Comparison of ENCODE assay signal across 21 cellular contexts in genomic region chr10:9081988-9082387, GRCh38.
DNase-seq lines count a peak whose midpoint lies in the region; ATAC-seq and TF ChIP-seq lines count a peak whose summit lies in the region.
"Had no signal": no experiment of that assay in that cellular context is flagged by ENCODE, and none has a peak within 500 bp of the region (broad histone marks: within the 10 kb centered on the region; RNA-seq: fewer than 3 reads in every experiment).

No MANE protein-coding gene starts in this region.

- CTCF ChIA-PET in activated CD4-positive, alpha-beta memory T cell treated with anti-CD3 and anti-CD28 coated beads for 36 hours (lab: Charles Lee): interaction anchor here (0.6 to 0.7 kb wide), 2 partner anchors 24 to 53 kb away, joined by 3 read pairs; no protein-coding TSS in a partner anchor
- CTCF ChIA-PET in activated CD4-positive, alpha-beta memory T cell treated with anti-CD3 and anti-CD28 coated beads, Interleukin-2, amount 10 ng/mL, durations not matched to agents 7 days and 5 days (lab: Charles Lee): no interaction called here

- H3K4me2 ChIP-seq in H9 (ENCODE audit: insufficient read depth, insufficient read length, low read length): no peak overlapping the region
- H3K4me2 ChIP-seq: BLaER1 treated with 17β-estradiol and CSF1 and Interleukin-3, amounts not matched to agents 10 nM and 100 nM; KMS-11 had no signal

- no peak overlapping the region for H2BK120ac ChIP-seq in H9 (ENCODE audit: low read depth, low read length, poor library complexity, severe bottlenecking)

- H2AK5ac ChIP-seq in H9 (ENCODE audit: insufficient read length, low read length): no peak overlapping the region

- no peaks in the 10 kb centered on the region for H3K36me3 Mint-ChIP-seq in activated CD4-positive, alpha-beta memory T cell treated with anti-CD3 and anti-CD28 coated beads for 36 hours
- no peaks in the 10 kb centered on the region for H3K36me3 Mint-ChIP-seq in activated CD4-positive, alpha-beta memory T cell treated with anti-CD3 and anti-CD28 coated beads, Interleukin-2, amount 10 ng/mL, durations not matched to agents 7 days and 5 days (ENCODE audit: low read depth)
- H3K36me3 Mint-ChIP-seq in T-helper 2 cell treated with Interferon-gamma antibody and Interleukin-4, amounts not matched to agents 5 μg/mL and 100 μg/mL, for 36 hours (ENCODE audit: low read depth): no peaks in the 10 kb centered on the region
- peaks cover 8% of the 10 kb centered on the region for H3K36me3 Mint-ChIP-seq in activated naive CD8-positive, alpha-beta T cell
- H3K36me3 Mint-ChIP-seq in H9 (ENCODE audit: insufficient read depth in 1 of 3, low read depth in 3 of 3): no peaks in the 10 kb centered on the region
- H3K36me3 Mint-ChIP-seq: IgD-negative memory B cell had no signal

- H3K9ac ChIP-seq in H9 (ENCODE audit: extremely low read depth, insufficient read length, low read length): no peak overlapping the region
- H3K9ac ChIP-seq: BLaER1 treated with 17β-estradiol and CSF1 and Interleukin-3, amounts not matched to agents 10 nM and 100 nM; KMS-11 had no signal

- H3K4me1 Mint-ChIP-seq in activated CD4-positive, alpha-beta memory T cell treated with anti-CD3 and anti-CD28 coated beads for 36 hours (ENCODE audit: low read depth): peaks cover 22% of the 10 kb centered on the region
- H3K4me1 Mint-ChIP-seq in activated CD4-positive, alpha-beta memory T cell treated with anti-CD3 and anti-CD28 coated beads, Interleukin-2, amount 10 ng/mL, durations not matched to agents 7 days and 5 days: no peaks in the 10 kb centered on the region
- H3K4me1 Mint-ChIP-seq in T-helper 2 cell treated with Interferon-gamma antibody and Interleukin-4, amounts not matched to agents 5 μg/mL and 100 μg/mL, for 36 hours (ENCODE audit: low read depth): peaks cover 25% of the 10 kb centered on the region
- peaks cover 27% of the 10 kb centered on the region for H3K4me1 Mint-ChIP-seq in activated naive CD8-positive, alpha-beta T cell (ENCODE audit: low read depth)
- peaks cover 0 to 6% of the 10 kb centered on the region in 2 experiments; a peak in 2 of 4 replicates for H3K4me1 Mint-ChIP-seq in H9

- H3K27ac ChIP-seq in H9 (ENCODE audit: insufficient read length, low read depth, low read length) (no peak overlapping the region), substantia nigra (ENCODE audit: low read depth, low read length, poor library complexity, severe bottlenecking) (no peak overlapping the region)
- H3K27ac ChIP-seq: BLaER1 treated with 17β-estradiol and CSF1 and Interleukin-3, amounts not matched to agents 10 nM and 100 nM; HL-60; KMS-11; RWPE1 had no signal

- no peak overlapping the region for H3T11ph ChIP-seq in H9 (ENCODE audit: low read length)

- H3K27me3 Mint-ChIP-seq in activated CD4-positive, alpha-beta memory T cell treated with anti-CD3 and anti-CD28 coated beads for 36 hours: peaks cover 8% of the 10 kb centered on the region
- peaks cover 14% of the 10 kb centered on the region for H3K27me3 Mint-ChIP-seq in activated CD4-positive, alpha-beta memory T cell treated with anti-CD3 and anti-CD28 coated beads, Interleukin-2, amount 10 ng/mL, durations not matched to agents 7 days and 5 days
- no peaks in the 10 kb centered on the region for H3K27me3 Mint-ChIP-seq in T-helper 2 cell treated with Interferon-gamma antibody and Interleukin-4, amounts not matched to agents 5 μg/mL and 100 μg/mL, for 36 hours (ENCODE audit: low read depth)
- H3K27me3 Mint-ChIP-seq in activated naive CD8-positive, alpha-beta T cell: no peaks in the 10 kb centered on the region
- peaks cover 15% of the 10 kb centered on the region for H3K27me3 Mint-ChIP-seq in H9 (ENCODE audit: low read depth)
- H3K27me3 Mint-ChIP-seq: IgD-negative memory B cell had no signal

- no peaks in the 10 kb centered on the region for H3K4me1 ChIP-seq in H9 (ENCODE audit: insufficient read depth, low read length)
- H3K4me1 ChIP-seq: BLaER1 treated with 17β-estradiol and CSF1 and Interleukin-3, amounts not matched to agents 10 nM and 100 nM had no signal

- no peak overlapping the region for H3K18ac ChIP-seq in H9 (ENCODE audit: insufficient read length, low read depth, low read length)

- H3K27me3 ChIP-seq in H9 (ENCODE audit: insufficient read depth, low read length): no peaks in the 10 kb centered on the region
- H3K27me3 ChIP-seq: BLaER1 treated with 17β-estradiol and CSF1 and Interleukin-3, amounts not matched to agents 10 nM and 100 nM had no signal

- H3K23ac ChIP-seq in H9 (ENCODE audit: insufficient read length, low read depth, low read length): no peak overlapping the region

- H3K9me3 Mint-ChIP-seq in activated CD4-positive, alpha-beta memory T cell treated with anti-CD3 and anti-CD28 coated beads for 36 hours: peaks cover 7% of the 10 kb centered on the region
- no peaks in the 10 kb centered on the region for H3K9me3 Mint-ChIP-seq in activated CD4-positive, alpha-beta memory T cell treated with anti-CD3 and anti-CD28 coated beads, Interleukin-2, amount 10 ng/mL, durations not matched to agents 7 days and 5 days
- peaks cover 12% of the 10 kb centered on the region for H3K9me3 Mint-ChIP-seq in T-helper 2 cell treated with Interferon-gamma antibody and Interleukin-4, amounts not matched to agents 5 μg/mL and 100 μg/mL, for 36 hours
- H3K9me3 Mint-ChIP-seq in activated naive CD8-positive, alpha-beta T cell (ENCODE audit: low read depth): peaks cover 10% of the 10 kb centered on the region
- H3K9me3 Mint-ChIP-seq in H9: no peaks in the 10 kb centered on the region
- H3K9me3 Mint-ChIP-seq: CD4-positive, alpha-beta T cell had no signal

- H2BK5ac ChIP-seq in H9 (ENCODE audit: insufficient read length, low read length): no peak overlapping the region

- no peak overlapping the region for H3K14ac ChIP-seq in H9 (ENCODE audit: insufficient read depth, low read length)

- H3K27ac Mint-ChIP-seq in activated CD4-positive, alpha-beta memory T cell treated with anti-CD3 and anti-CD28 coated beads for 36 hours: peak overlapping the region; percentile 6
- H3K27ac Mint-ChIP-seq in activated CD4-positive, alpha-beta memory T cell treated with anti-CD3 and anti-CD28 coated beads, Interleukin-2, amount 10 ng/mL, durations not matched to agents 7 days and 5 days: no peak overlapping the region
- H3K27ac Mint-ChIP-seq in T-helper 2 cell treated with Interferon-gamma antibody and Interleukin-4, amounts not matched to agents 5 μg/mL and 100 μg/mL, for 36 hours: peak overlapping the region; percentile 1
- H3K27ac Mint-ChIP-seq in activated naive CD8-positive, alpha-beta T cell: peak overlapping the region; percentile 90
- no peak overlapping the region for H3K27ac Mint-ChIP-seq in H9
- H3K27ac Mint-ChIP-seq: CD4-positive, alpha-beta T cell; IgD-negative memory B cell had no signal

- H3K79me2 ChIP-seq in H9 (ENCODE audit: insufficient read depth, low read length): no peaks in the 10 kb centered on the region

- intact Hi-C loops in activated CD4-positive, alpha-beta memory T cell treated with anti-CD3 and anti-CD28 coated beads for 36 hours (cut with micrococcal nuclease): loop anchor here (1.0 to 10.0 kb wide), 4 partner anchors 9 to 747 kb away; no protein-coding TSS in a partner anchor

- H2AFZ ChIP-seq in H9 (ENCODE audit: low read length): no peak overlapping the region

- no CpG with 5 or more reads among the region's 2 CpGs for WGBS in H9 (ENCODE audit: extremely low coverage, insufficient read length, low lambda C conversion rate)

- H4K5ac ChIP-seq in H9 (ENCODE audit: insufficient read length, low read depth, low read length): no peak overlapping the region

- H3K56ac ChIP-seq in H9 (ENCODE audit: insufficient read length, low read depth, low read length): no peak overlapping the region

- no peaks in the 10 kb centered on the region for H3K9me3 ChIP-seq in H9 (ENCODE audit: control insufficient read depth, low read depth, low read length)
- H3K9me3 ChIP-seq: BLaER1 treated with 17β-estradiol and CSF1 and Interleukin-3, amounts not matched to agents 10 nM and 100 nM had no signal

- no peak overlapping the region for H2BK12ac ChIP-seq in H9 (ENCODE audit: insufficient read length, low read depth, low read length)

- POLR2A ChIA-PET in activated CD4-positive, alpha-beta memory T cell treated with anti-CD3 and anti-CD28 coated beads for 36 hours (lab: Charles Lee): interaction anchor here (1.1 kb wide), 1 partner anchor 10 kb away, joined by 6 read pairs; no protein-coding TSS in a partner anchor
- POLR2A ChIA-PET in activated CD4-positive, alpha-beta memory T cell treated with anti-CD3 and anti-CD28 coated beads, Interleukin-2, amount 10 ng/mL, durations not matched to agents 7 days and 5 days (lab: Charles Lee): no interaction called here

- TF ChIP-seq CTCF in H9 (conservative IDR thresholded peaks at IDR 0.05): no peak

- H2BK15ac ChIP-seq in H9 (ENCODE audit: low read depth, low read length): no peak overlapping the region

- no peak overlapping the region for H3K4me3 Mint-ChIP-seq in activated CD4-positive, alpha-beta memory T cell treated with anti-CD3 and anti-CD28 coated beads for 36 hours
- no peak overlapping the region for H3K4me3 Mint-ChIP-seq in activated CD4-positive, alpha-beta memory T cell treated with anti-CD3 and anti-CD28 coated beads, Interleukin-2, amount 10 ng/mL, durations not matched to agents 7 days and 5 days
- H3K4me3 Mint-ChIP-seq in T-helper 2 cell treated with Interferon-gamma antibody and Interleukin-4, amounts not matched to agents 5 μg/mL and 100 μg/mL, for 36 hours: peak overlapping the region; percentile 0
- peak overlapping the region; percentile 25 for H3K4me3 Mint-ChIP-seq in activated naive CD8-positive, alpha-beta T cell
- no peak overlapping the region for H3K4me3 Mint-ChIP-seq in H9
- H3K4me3 Mint-ChIP-seq: CD4-positive, alpha-beta T cell; IgD-negative memory B cell had no signal

- H4K20me1 ChIP-seq in H9 (ENCODE audit: control insufficient read depth, insufficient read depth, insufficient read length): no peaks in the 10 kb centered on the region
- H4K20me1 ChIP-seq: BLaER1 treated with 17β-estradiol and CSF1 and Interleukin-3, amounts not matched to agents 10 nM and 100 nM had no signal

- H3K23me2 ChIP-seq in H9 (ENCODE audit: insufficient read length, low read depth, low read length, poor library complexity, severe bottlenecking): no peaks in the 10 kb centered on the region

- no peak overlapping the region for H3K4ac ChIP-seq in H9 (ENCODE audit: low read depth, low read length)

- no peaks in the 10 kb centered on the region for H3K79me1 ChIP-seq in H9 (ENCODE audit: insufficient read depth, low read depth, low read length, poor library complexity, severe bottlenecking)

- no peak overlapping the region for H2BK20ac ChIP-seq in H9 (ENCODE audit: low read depth, low read length, poor library complexity, severe bottlenecking)

- H4K91ac ChIP-seq in H9 (ENCODE audit: insufficient read length, low read depth, low read length): no peak overlapping the region

- no peak for DNase-seq in activated CD4-positive, alpha-beta memory T cell treated with anti-CD3 and anti-CD28 coated beads for 36 hours
- DNase-seq in activated CD4-positive, alpha-beta memory T cell treated with anti-CD3 and anti-CD28 coated beads, Interleukin-2, amount 10 ng/mL, durations not matched to agents 7 days and 5 days: no peak
- no peak for DNase-seq in T-helper 2 cell treated with Interferon-gamma antibody and Interleukin-4, amounts not matched to agents 5 μg/mL and 100 μg/mL, for 36 hours (ENCODE audit: low spot score)
- no peak for DNase-seq in stimulated activated naive CD8-positive, alpha-beta T cell treated with anti-CD3 and anti-CD28 coated beads, Interleukin-15, Interleukin-2, amounts not matched to agents 100 U/mL and 50 U/mL, for 24 hours
- DNase-seq in H9: no peak
- no peak for DNase-seq in substantia nigra (lab: John Stamatoyannopoulos, UW)
- DNase-seq: CD4-positive, alpha-beta T cell; MM.1S; NCI-H1694; NCI-H2029 treated with DMSO at 0.1 percent for 48 hours; NCI-H226; NCI-H510A; NCI-H69; SHP77 had no signal

- H4K8ac ChIP-seq in H9 (replicated peaks; ENCODE audit: insufficient read length, low read depth, low read length): no peak overlapping the region

- peak; percentile 84 for ATAC-seq in stimulated activated naive CD8-positive, alpha-beta T cell treated with anti-CD3 and anti-CD28 coated beads, Interleukin-15, Interleukin-2, amounts not matched to agents 100 U/mL and 50 U/mL, for 24 hours
- ATAC-seq: Panc1 had no signal

Comparison
In these comparisons a context has a peak if more than half of its experiments do, and no peak if none do; other contexts are left out.
1. H3K27ac Mint-ChIP-seq: peak in activated CD4-positive, alpha-beta memory T cell treated with anti-CD3 and anti-CD28 coated beads for 36 hours (single experiment), T-helper 2 cell treated with Interferon-gamma antibody and Interleukin-4, amounts not matched to agents 5 μg/mL and 100 μg/mL, for 36 hours (single experiment) and activated naive CD8-positive, alpha-beta T cell (single experiment); none in activated CD4-positive, alpha-beta memory T cell treated with anti-CD3 and anti-CD28 coated beads, Interleukin-2, amount 10 ng/mL, durations not matched to agents 7 days and 5 days (single experiment) and H9 (0 of 3).
2. H3K4me3 Mint-ChIP-seq: peak in T-helper 2 cell treated with Interferon-gamma antibody and Interleukin-4, amounts not matched to agents 5 μg/mL and 100 μg/mL, for 36 hours (single experiment) and activated naive CD8-positive, alpha-beta T cell (single experiment); none in activated CD4-positive, alpha-beta memory T cell treated with anti-CD3 and anti-CD28 coated beads for 36 hours (single experiment), activated CD4-positive, alpha-beta memory T cell treated with anti-CD3 and anti-CD28 coated beads, Interleukin-2, amount 10 ng/mL, durations not matched to agents 7 days and 5 days (single experiment) and H9 (0 of 2).